ENCODE assay signal across 1 cellular context in genomic region chr1:226939439-226940028, GRCh38.
TF ChIP-seq lines count a peak whose summit lies in the region.

No MANE protein-coding gene starts in this region.

TF ChIP-seq in HepG2, 621 proteins besides CTCF, POLR2A, EP300 and RAD21 (continued from another document and continues in another):
- TF ChIP-seq ZFYVE20 (CRISPR knock-in tag; IDR thresholded peaks at IDR 0.05; ENCODE audit: borderline replicate concordance, low read depth) (0 out of 2 replicates have a peak, but pooled peaks have one; percentile 80), JUNB (CRISPR knock-in tag; IDR thresholded peaks at IDR 0.05; ENCODE audit: borderline replicate concordance) (no peak), PATZ1 (CRISPR knock-in tag; IDR thresholded peaks at IDR 0.05) (no peak; the same call in 1 of the 2 replicates), ZNF317 (CRISPR knock-in tag; IDR thresholded peaks at IDR 0.05) (peak; percentile 92), HDAC2 (CRISPR knock-in tag; IDR thresholded peaks at IDR 0.05) (peak; percentile 26; the same call in 1 of the 2 replicates), NKX3-1 (CRISPR knock-in tag; IDR thresholded peaks at IDR 0.05) (peak; percentile 48), KLF11 (CRISPR knock-in tag; IDR thresholded peaks at IDR 0.05) (peak; percentile 80; the same call in 1 of the 2 replicates), ZNF558 (CRISPR knock-in tag; IDR thresholded peaks at IDR 0.05; ENCODE audit: borderline replicate concordance) (no peak; the same call in 1 of the 2 replicates), SMAD3 (CRISPR knock-in tag; IDR thresholded peaks at IDR 0.05) (0 out of 2 replicates have a peak, but pooled peaks have one; percentile 11), HOXA7 (CRISPR knock-in tag; IDR thresholded peaks at IDR 0.05) (no peak), CHCHD3 (CRISPR knock-in tag; IDR thresholded peaks at IDR 0.05) (peak; percentile 84), MED8 (CRISPR knock-in tag; IDR thresholded peaks at IDR 0.05; ENCODE audit: insufficient replicate concordance) (peak; percentile 67), KLF6 (CRISPR knock-in tag; IDR thresholded peaks at IDR 0.05) (no peak; the same call in 1 of the 2 replicates), MTERF4 (CRISPR knock-in tag; IDR thresholded peaks at IDR 0.05) (no peak), KLF13 (CRISPR knock-in tag; IDR thresholded peaks at IDR 0.05) (0 out of 2 replicates have a peak, but pooled peaks have one; percentile 67), ZNF549 (CRISPR knock-in tag; IDR thresholded peaks at IDR 0.05) (no peak), SP1 (IDR thresholded peaks at IDR 0.05) (no peak), SP1 (CRISPR knock-in tag; IDR thresholded peaks at IDR 0.05) (no peak), ZNF564 (CRISPR knock-in tag; IDR thresholded peaks at IDR 0.05) (no peak; the same call in none of the 2 replicates), ZBTB43 (CRISPR knock-in tag; conservative IDR thresholded peaks at IDR 0.05) (no peak; the same call in 1 of the 2 replicates), KDM3A (CRISPR knock-in tag; IDR thresholded peaks at IDR 0.05; ENCODE audit: low read depth) (no peak), ZMAT3 (CRISPR knock-in tag; conservative IDR thresholded peaks at IDR 0.05) (peak; percentile 98), NFYB (CRISPR knock-in tag; IDR thresholded peaks at IDR 0.05) (no peak), ZNF720 (CRISPR knock-in tag; IDR thresholded peaks at IDR 0.05) (no peak), HIVEP1 (CRISPR knock-in tag; IDR thresholded peaks at IDR 0.05) (peak; percentile 82; the same call in 1 of the 2 replicates)
- TF ChIP-seq, protein P1, sequence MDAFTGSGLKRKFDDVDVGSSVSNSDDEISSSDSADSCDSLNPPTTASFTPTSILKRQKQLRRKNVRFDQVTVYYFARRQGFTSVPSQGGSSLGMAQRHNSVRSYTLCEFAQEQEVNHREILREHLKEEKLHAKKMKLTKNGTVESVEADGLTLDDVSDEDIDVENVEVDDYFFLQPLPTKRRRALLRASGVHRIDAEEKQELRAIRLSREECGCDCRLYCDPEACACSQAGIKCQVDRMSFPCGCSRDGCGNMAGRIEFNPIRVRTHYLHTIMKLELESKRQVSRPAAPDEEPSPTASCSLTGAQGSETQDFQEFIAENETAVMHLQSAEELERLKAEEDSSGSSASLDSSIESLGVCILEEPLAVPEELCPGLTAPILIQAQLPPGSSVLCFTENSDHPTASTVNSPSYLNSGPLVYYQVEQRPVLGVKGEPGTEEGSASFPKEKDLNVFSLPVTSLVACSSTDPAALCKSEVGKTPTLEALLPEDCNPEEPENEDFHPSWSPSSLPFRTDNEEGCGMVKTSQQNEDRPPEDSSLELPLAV (CRISPR knock-in tag; conservative IDR thresholded peaks at IDR 0.05; ENCODE audit: low read depth) = no peak; the same call in 1 of the 2 replicates
- TF ChIP-seq, protein P2, sequence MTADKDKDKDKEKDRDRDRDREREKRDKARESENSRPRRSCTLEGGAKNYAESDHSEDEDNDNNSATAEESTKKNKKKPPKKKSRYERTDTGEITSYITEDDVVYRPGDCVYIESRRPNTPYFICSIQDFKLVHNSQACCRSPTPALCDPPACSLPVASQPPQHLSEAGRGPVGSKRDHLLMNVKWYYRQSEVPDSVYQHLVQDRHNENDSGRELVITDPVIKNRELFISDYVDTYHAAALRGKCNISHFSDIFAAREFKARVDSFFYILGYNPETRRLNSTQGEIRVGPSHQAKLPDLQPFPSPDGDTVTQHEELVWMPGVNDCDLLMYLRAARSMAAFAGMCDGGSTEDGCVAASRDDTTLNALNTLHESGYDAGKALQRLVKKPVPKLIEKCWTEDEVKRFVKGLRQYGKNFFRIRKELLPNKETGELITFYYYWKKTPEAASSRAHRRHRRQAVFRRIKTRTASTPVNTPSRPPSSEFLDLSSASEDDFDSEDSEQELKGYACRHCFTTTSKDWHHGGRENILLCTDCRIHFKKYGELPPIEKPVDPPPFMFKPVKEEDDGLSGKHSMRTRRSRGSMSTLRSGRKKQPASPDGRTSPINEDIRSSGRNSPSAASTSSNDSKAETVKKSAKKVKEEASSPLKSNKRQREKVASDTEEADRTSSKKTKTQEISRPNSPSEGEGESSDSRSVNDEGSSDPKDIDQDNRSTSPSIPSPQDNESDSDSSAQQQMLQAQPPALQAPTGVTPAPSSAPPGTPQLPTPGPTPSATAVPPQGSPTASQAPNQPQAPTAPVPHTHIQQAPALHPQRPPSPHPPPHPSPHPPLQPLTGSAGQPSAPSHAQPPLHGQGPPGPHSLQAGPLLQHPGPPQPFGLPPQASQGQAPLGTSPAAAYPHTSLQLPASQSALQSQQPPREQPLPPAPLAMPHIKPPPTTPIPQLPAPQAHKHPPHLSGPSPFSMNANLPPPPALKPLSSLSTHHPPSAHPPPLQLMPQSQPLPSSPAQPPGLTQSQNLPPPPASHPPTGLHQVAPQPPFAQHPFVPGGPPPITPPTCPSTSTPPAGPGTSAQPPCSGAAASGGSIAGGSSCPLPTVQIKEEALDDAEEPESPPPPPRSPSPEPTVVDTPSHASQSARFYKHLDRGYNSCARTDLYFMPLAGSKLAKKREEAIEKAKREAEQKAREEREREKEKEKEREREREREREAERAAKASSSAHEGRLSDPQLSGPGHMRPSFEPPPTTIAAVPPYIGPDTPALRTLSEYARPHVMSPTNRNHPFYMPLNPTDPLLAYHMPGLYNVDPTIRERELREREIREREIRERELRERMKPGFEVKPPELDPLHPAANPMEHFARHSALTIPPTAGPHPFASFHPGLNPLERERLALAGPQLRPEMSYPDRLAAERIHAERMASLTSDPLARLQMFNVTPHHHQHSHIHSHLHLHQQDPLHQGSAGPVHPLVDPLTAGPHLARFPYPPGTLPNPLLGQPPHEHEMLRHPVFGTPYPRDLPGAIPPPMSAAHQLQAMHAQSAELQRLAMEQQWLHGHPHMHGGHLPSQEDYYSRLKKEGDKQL (CRISPR knock-in tag; IDR thresholded peaks at IDR 0.05; ENCODE audit: low read depth) = no peak
- TF ChIP-seq, protein P3, sequence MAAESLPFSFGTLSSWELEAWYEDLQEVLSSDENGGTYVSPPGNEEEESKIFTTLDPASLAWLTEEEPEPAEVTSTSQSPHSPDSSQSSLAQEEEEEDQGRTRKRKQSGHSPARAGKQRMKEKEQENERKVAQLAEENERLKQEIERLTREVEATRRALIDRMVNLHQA (CRISPR knock-in tag; IDR thresholded peaks at IDR 0.05) = no peak
- TF ChIP-seq, protein P4, sequence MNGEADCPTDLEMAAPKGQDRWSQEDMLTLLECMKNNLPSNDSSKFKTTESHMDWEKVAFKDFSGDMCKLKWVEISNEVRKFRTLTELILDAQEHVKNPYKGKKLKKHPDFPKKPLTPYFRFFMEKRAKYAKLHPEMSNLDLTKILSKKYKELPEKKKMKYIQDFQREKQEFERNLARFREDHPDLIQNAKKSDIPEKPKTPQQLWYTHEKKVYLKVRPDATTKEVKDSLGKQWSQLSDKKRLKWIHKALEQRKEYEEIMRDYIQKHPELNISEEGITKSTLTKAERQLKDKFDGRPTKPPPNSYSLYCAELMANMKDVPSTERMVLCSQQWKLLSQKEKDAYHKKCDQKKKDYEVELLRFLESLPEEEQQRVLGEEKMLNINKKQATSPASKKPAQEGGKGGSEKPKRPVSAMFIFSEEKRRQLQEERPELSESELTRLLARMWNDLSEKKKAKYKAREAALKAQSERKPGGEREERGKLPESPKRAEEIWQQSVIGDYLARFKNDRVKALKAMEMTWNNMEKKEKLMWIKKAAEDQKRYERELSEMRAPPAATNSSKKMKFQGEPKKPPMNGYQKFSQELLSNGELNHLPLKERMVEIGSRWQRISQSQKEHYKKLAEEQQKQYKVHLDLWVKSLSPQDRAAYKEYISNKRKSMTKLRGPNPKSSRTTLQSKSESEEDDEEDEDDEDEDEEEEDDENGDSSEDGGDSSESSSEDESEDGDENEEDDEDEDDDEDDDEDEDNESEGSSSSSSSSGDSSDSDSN (CRISPR knock-in tag; IDR thresholded peaks at IDR 0.05) = peak; percentile 86
- TF ChIP-seq, protein P5, sequence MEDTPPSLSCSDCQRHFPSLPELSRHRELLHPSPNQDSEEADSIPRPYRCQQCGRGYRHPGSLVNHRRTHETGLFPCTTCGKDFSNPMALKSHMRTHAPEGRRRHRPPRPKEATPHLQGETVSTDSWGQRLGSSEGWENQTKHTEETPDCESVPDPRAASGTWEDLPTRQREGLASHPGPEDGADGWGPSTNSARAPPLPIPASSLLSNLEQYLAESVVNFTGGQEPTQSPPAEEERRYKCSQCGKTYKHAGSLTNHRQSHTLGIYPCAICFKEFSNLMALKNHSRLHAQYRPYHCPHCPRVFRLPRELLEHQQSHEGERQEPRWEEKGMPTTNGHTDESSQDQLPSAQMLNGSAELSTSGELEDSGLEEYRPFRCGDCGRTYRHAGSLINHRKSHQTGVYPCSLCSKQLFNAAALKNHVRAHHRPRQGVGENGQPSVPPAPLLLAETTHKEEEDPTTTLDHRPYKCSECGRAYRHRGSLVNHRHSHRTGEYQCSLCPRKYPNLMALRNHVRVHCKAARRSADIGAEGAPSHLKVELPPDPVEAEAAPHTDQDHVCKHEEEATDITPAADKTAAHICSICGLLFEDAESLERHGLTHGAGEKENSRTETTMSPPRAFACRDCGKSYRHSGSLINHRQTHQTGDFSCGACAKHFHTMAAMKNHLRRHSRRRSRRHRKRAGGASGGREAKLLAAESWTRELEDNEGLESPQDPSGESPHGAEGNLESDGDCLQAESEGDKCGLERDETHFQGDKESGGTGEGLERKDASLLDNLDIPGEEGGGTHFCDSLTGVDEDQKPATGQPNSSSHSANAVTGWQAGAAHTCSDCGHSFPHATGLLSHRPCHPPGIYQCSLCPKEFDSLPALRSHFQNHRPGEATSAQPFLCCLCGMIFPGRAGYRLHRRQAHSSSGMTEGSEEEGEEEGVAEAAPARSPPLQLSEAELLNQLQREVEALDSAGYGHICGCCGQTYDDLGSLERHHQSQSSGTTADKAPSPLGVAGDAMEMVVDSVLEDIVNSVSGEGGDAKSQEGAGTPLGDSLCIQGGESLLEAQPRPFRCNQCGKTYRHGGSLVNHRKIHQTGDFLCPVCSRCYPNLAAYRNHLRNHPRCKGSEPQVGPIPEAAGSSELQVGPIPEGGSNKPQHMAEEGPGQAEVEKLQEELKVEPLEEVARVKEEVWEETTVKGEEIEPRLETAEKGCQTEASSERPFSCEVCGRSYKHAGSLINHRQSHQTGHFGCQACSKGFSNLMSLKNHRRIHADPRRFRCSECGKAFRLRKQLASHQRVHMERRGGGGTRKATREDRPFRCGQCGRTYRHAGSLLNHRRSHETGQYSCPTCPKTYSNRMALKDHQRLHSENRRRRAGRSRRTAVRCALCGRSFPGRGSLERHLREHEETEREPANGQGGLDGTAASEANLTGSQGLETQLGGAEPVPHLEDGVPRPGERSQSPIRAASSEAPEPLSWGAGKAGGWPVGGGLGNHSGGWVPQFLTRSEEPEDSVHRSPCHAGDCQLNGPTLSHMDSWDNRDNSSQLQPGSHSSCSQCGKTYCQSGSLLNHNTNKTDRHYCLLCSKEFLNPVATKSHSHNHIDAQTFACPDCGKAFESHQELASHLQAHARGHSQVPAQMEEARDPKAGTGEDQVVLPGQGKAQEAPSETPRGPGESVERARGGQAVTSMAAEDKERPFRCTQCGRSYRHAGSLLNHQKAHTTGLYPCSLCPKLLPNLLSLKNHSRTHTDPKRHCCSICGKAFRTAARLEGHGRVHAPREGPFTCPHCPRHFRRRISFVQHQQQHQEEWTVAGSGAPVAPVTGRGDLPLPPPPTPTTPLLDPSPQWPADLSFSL (CRISPR knock-in tag; IDR thresholded peaks at IDR 0.05) = no peak
- TF ChIP-seq, protein P6, sequence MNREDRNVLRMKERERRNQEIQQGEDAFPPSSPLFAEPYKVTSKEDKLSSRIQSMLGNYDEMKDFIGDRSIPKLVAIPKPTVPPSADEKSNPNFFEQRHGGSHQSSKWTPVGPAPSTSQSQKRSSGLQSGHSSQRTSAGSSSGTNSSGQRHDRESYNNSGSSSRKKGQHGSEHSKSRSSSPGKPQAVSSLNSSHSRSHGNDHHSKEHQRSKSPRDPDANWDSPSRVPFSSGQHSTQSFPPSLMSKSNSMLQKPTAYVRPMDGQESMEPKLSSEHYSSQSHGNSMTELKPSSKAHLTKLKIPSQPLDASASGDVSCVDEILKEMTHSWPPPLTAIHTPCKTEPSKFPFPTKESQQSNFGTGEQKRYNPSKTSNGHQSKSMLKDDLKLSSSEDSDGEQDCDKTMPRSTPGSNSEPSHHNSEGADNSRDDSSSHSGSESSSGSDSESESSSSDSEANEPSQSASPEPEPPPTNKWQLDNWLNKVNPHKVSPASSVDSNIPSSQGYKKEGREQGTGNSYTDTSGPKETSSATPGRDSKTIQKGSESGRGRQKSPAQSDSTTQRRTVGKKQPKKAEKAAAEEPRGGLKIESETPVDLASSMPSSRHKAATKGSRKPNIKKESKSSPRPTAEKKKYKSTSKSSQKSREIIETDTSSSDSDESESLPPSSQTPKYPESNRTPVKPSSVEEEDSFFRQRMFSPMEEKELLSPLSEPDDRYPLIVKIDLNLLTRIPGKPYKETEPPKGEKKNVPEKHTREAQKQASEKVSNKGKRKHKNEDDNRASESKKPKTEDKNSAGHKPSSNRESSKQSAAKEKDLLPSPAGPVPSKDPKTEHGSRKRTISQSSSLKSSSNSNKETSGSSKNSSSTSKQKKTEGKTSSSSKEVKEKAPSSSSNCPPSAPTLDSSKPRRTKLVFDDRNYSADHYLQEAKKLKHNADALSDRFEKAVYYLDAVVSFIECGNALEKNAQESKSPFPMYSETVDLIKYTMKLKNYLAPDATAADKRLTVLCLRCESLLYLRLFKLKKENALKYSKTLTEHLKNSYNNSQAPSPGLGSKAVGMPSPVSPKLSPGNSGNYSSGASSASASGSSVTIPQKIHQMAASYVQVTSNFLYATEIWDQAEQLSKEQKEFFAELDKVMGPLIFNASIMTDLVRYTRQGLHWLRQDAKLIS (CRISPR knock-in tag; IDR thresholded peaks at IDR 0.05) = no peak
